Comparison of ENCODE assay signal across 27 cellular contexts in genomic region chr2:60766283-60766682, GRCh38.
"Had no signal": no experiment of that assay in that cellular context is flagged by ENCODE, and none has a peak within 500 bp of the region (broad histone marks: within the 10 kb centered on the region; RNA-seq: fewer than 3 reads in every experiment).

No MANE protein-coding gene starts in this region.

- ATAC-seq: esophagus mucosa; gastrocnemius medialis; left ventricle myocardium superior; lower lobe of right lung; sciatic nerve; stimulated activated naive CD8-positive, alpha-beta T cell treated with anti-CD3 and anti-CD28 coated beads, Interleukin-15, amount 100 ng/mL, for 72 hours; upper lobe of right lung had no signal

- H3K4me1 ChIP-seq: gastrocnemius medialis, lower lobe of right lung, neural progenitor cell, parathyroid adenoma, prostate gland, suprapubic skin, upper lobe of right lung, uterus had no signal

- H3K36me3 ChIP-seq: prostate gland, uterus had no signal

- H3K9me3 ChIP-seq: gastrocnemius medialis, lower lobe of right lung, prostate gland, right atrium auricular region, suprapubic skin, transverse colon, upper lobe of right lung, uterus had no signal

- H3K27me3 Mint-ChIP-seq: stimulated activated naive CD8-positive, alpha-beta T cell treated with anti-CD3 and anti-CD28 coated beads, Interleukin-15, amount 100 ng/mL, for 72 hours had no signal

- H3K4me1 Mint-ChIP-seq: nephron, neural progenitor cell had no signal

- H3K27ac Mint-ChIP-seq: endodermal cell, nephron, neural progenitor cell had no signal

- H3K4me3 ChIP-seq: dorsolateral prefrontal cortex, gastrocnemius medialis, lower lobe of right lung, neural progenitor cell, prostate gland, right atrium auricular region, smooth muscle cell, suprapubic skin, transverse colon, upper lobe of right lung, uterus had no signal

- H3K27ac ChIP-seq: dorsolateral prefrontal cortex, epithelial cell of prostate, gastrocnemius medialis, lower lobe of right lung, neural progenitor cell, parathyroid adenoma, prostate gland, right atrium auricular region, suprapubic skin, transverse colon, upper lobe of right lung, uterus had no signal

- H3K4me3 Mint-ChIP-seq: endodermal cell; nephron; neural progenitor cell; stimulated activated naive CD8-positive, alpha-beta T cell treated with anti-CD3 and anti-CD28 coated beads, Interleukin-15, amount 100 ng/mL, for 72 hours had no signal

- DNase-seq: dorsolateral prefrontal cortex; effector CD4-positive, alpha-beta T cell; endodermal cell; foreskin fibroblast; gastrocnemius medialis; head of caudate nucleus; left ventricle myocardium superior; lower lobe of right lung; stimulated activated CD4-positive, alpha-beta T cell treated with anti-CD3 and anti-CD28 coated beads, Interleukin-12 subunit alpha, Interleukin-12 subunit beta, amount 100 ng/mL, for 4 hours; stimulated activated CD4-positive, alpha-beta T cell treated with anti-CD3 and anti-CD28 coated beads, Interleukin-1b, Interleukin-23, amount 100 ng/mL, for 48 hours; stimulated activated CD4-positive, alpha-beta T cell treated with anti-CD3 and anti-CD28 coated beads, Interleukin-4, amount 100 ng/mL, for 1 hour; stimulated activated CD8-positive, alpha-beta memory T cell treated with anti-CD3 and anti-CD28 coated beads, Interleukin-4, amount 100 ng/mL, for 48 hours; stimulated activated naive CD4-positive, alpha-beta T cell; stimulated activated naive CD8-positive, alpha-beta T cell treated with anti-CD3 and anti-CD28 coated beads, Interleukin-15, amount 100 ng/mL, for 72 hours; transverse colon; upper lobe of right lung; uterus had no signal

- H3K9me3 Mint-ChIP-seq: endodermal cell; nephron; neural progenitor cell; stimulated activated naive CD8-positive, alpha-beta T cell treated with anti-CD3 and anti-CD28 coated beads, Interleukin-15, amount 100 ng/mL, for 72 hours had no signal

- H3K27me3 ChIP-seq: dorsolateral prefrontal cortex, gastrocnemius medialis, neural progenitor cell, right atrium auricular region, suprapubic skin, transverse colon, upper lobe of right lung, uterus had no signal
